In genomic region chr19:35414442-35414841, GRCh38 we compare ENCODE assay signal across 1 cellular context.
A peak's percentile ranks its signal among the peaks of the same experiment; 100 is the strongest.
TF ChIP-seq lines count a peak whose summit lies in the region.

No MANE protein-coding gene starts in this region.

TF ChIP-seq in GM12878, 131 proteins besides CTCF, POLR2A, EP300 and RAD21:
- TF ChIP-seq RUNX3 (IDR thresholded peaks at IDR 0.05; ENCODE audit: low read length) (peak; percentile 52), MTA3 (IDR thresholded peaks at IDR 0.05; ENCODE audit: borderline replicate concordance, low read length) (no peak), ZNF24 (IDR thresholded peaks at IDR 0.05) (no peak), IKZF1 (conservative IDR thresholded peaks at IDR 0.05) (peak; percentile 26; the same call in 1 of the 2 replicates), ZNF687 (IDR thresholded peaks at IDR 0.05) (peak; percentile 32; the same call in 1 of the 2 replicates), RB1 (IDR thresholded peaks at IDR 0.05; ENCODE audit: borderline replicate concordance) (no peak), BACH1 (IDR thresholded peaks at IDR 0.05; ENCODE audit: borderline replicate concordance) (0 out of 2 replicates have a peak, but pooled peaks have one; percentile 52)
